Comparison of ENCODE assay signal across 15 cellular contexts in the genomic region with DNA sequence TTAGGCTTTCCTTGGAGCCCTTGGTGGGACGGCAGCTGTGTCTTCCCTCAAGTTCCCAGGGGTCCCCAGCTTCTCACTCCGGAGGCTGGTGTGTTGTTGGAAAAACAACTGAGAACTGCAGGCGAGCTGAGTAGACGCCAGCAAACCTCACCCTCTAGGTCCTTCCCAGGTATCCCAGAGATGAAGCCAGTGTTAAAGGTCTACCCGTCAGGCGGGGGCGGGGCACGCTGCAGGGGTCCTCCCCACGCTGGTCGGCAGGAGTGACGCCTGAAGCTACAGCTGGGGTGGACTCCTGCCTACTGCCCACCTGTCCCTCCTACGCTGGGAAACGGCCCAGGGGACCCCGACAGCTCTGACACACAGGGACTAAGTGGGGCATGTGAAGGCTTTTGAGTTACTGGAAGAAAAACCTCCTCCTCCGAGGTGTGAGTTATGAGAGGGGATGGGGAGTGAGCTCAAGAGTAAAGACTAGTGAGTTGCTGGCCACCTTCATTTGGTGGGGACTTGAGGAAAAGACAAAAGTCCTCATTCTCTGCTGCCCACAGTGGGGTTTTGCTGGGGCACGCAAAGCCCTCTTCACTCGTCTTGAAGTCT. TPM values are rescaled to one million over a fixed set of nuclear protein-coding genes. Genes with fewer than 3 reads are reported as not detected.
A peak's percentile ranks its signal among the peaks of the same experiment; 100 is the strongest.
DNase-seq lines count a peak whose midpoint lies in the region; ATAC-seq and TF ChIP-seq lines count a peak whose summit lies in the region.
"Had no signal": no experiment of that assay in that cellular context is flagged by ENCODE, and none has a peak within 500 bp of the region (broad histone marks: within the 10 kb centered on the region; RNA-seq: fewer than 3 reads in every experiment).

No MANE protein-coding gene starts in this region.

- no peaks in the 10 kb centered on the region for H3K79me2 ChIP-seq in hepatocyte
- no peaks in the 10 kb centered on the region for H3K79me2 ChIP-seq in osteoblast (ENCODE audit: insufficient read depth, low read length)

- H3K27me3 ChIP-seq in SJCRH30 (no peaks in the 10 kb centered on the region), hepatocyte (no peaks in the 10 kb centered on the region), osteoblast (ENCODE audit: insufficient read depth, low read length) (no peaks in the 10 kb centered on the region)
- H3K27me3 ChIP-seq: BE2C had no signal

- H3K9me2 ChIP-seq in hepatocyte (replicated peaks; ENCODE audit: insufficient read depth) = no peaks in the 10 kb centered on the region

- ATAC-seq in HG02970 (IDR thresholded peaks at IDR 0.05; ENCODE audit: low FRiP score, unreplicated experiment) = no peak
- no peak for ATAC-seq in GM18868 (IDR thresholded peaks at IDR 0.05; ENCODE audit: unreplicated experiment)
- ATAC-seq: A549 had no signal

- DNase-seq in SJCRH30 (peak in 1 of 2 experiments; percentile 39), hepatocyte (ENCODE audit: low spot score) (peak; percentile 4), osteoblast (ENCODE audit: insufficient read length, low spot score, missing footprints) (peak; percentile 76), ureter (ENCODE audit: low spot score) (peak; percentile 29), GM03348 (ENCODE audit: low spot score) (no peak)
- DNase-seq: BE2C; CD4-positive, alpha-beta memory T cell; DMS53; GF-D8; GOT3 had no signal

- no peak for TF ChIP-seq CTCF in hepatocyte (IDR thresholded peaks at IDR 0.05; ENCODE audit: poor library complexity)
- no peak for TF ChIP-seq CTCF in osteoblast (IDR thresholded peaks at IDR 0.05; ENCODE audit: extremely low read depth, low read depth, low read length)

- H4K20me1 ChIP-seq in hepatocyte (ENCODE audit: insufficient read depth, poor library complexity, severe bottlenecking) (no peaks in the 10 kb centered on the region), osteoblast (ENCODE audit: insufficient read depth, low read length) (no peaks in the 10 kb centered on the region)

- H3K4me2 ChIP-seq in hepatocyte = no peak overlapping the region
- no peak overlapping the region for H3K4me2 ChIP-seq in osteoblast (ENCODE audit: insufficient read depth, low read length)
- H3K4me2 ChIP-seq: A549 had no signal

- H3K4me1 ChIP-seq in SJCRH30 = peaks cover 10% of the 10 kb centered on the region
- no peaks in the 10 kb centered on the region for H3K4me1 ChIP-seq in hepatocyte (ENCODE audit: insufficient read depth)
- no peaks in the 10 kb centered on the region for H3K4me1 ChIP-seq in osteoblast (ENCODE audit: insufficient read depth, low read length)
- H3K4me1 ChIP-seq: A549, BE2C, HAP-1 had no signal

- H3K9me3 ChIP-seq in SJCRH30 (replicated peaks) (no peaks in the 10 kb centered on the region), hepatocyte (ENCODE audit: low read depth) (no peaks in the 10 kb centered on the region), osteoblast (ENCODE audit: low read depth, low read length) (no peaks in the 10 kb centered on the region)
- H3K9me3 ChIP-seq: A549, BE2C, HAP-1 had no signal

- H3K4me3 ChIP-seq in SJCRH30 = peak overlapping the region; percentile 33
- no peak overlapping the region for H3K4me3 ChIP-seq in hepatocyte
- no peak overlapping the region for H3K4me3 ChIP-seq in osteoblast (ENCODE audit: insufficient read depth, low read length)
- H3K4me3 ChIP-seq: A549, HAP-1 had no signal

- 79% methylated on average over 13 of the region's 17 CpGs for WGBS in hepatocyte (ENCODE audit: low lambda C conversion rate, missing lambda C conversion rate)

- H3K36me3 ChIP-seq in SJCRH30 (no peaks in the 10 kb centered on the region), hepatocyte (replicated peaks; ENCODE audit: insufficient read depth, low read depth) (no peaks in the 10 kb centered on the region), osteoblast (ENCODE audit: insufficient read depth, low read length) (no peaks in the 10 kb centered on the region)
- H3K36me3 ChIP-seq: BE2C, HAP-1 had no signal

- peak overlapping the region; percentile 12; the same call in 1 of the 2 replicates for H3K27ac ChIP-seq in SJCRH30
- H3K27ac ChIP-seq in hepatocyte = no peak overlapping the region
- no peak overlapping the region for H3K27ac ChIP-seq in osteoblast (ENCODE audit: low read depth, low read length)
- H3K27ac ChIP-seq: A549, C4-2B had no signal

- no peak overlapping the region for H2AFZ ChIP-seq in hepatocyte
- no peak overlapping the region for H2AFZ ChIP-seq in osteoblast (ENCODE audit: low read length)

RNA-seq across cellular contexts. Expression of a gene that starts 32.2 kb away (rescaled TPM):
- 139 and 151 TPM in 2 replicates for total RNA-seq in SJCRH30 (2014; rRNA removed; shearing (Covaris generic))
- 40.0 and 54.7 TPM in 2 replicates for total RNA-seq in hepatocyte
- 110 and 117 TPM in 2 replicates for polyA plus RNA-seq in hepatocyte
- total RNA-seq in osteoblast = 7.1 and 9.8 TPM in 2 replicates
- 71.6 TPM for total RNA-seq in ureter

RNA-seq across cellular contexts. Expression of a gene that starts 50.0 kb away (rescaled TPM):
- total RNA-seq in SJCRH30 (2014; rRNA removed; shearing (Covaris generic)) = 51.0 and 60.1 TPM in 2 replicates
- total RNA-seq in hepatocyte = 122 and 127 TPM in 2 replicates
- 158 and 192 TPM in 2 replicates for polyA plus RNA-seq in hepatocyte
- 74.3 and 79.6 TPM in 2 replicates for total RNA-seq in osteoblast
- total RNA-seq in ureter = 49.1 TPM
